24 cellular contexts compared by ENCODE assay signal in the genomic region with DNA sequence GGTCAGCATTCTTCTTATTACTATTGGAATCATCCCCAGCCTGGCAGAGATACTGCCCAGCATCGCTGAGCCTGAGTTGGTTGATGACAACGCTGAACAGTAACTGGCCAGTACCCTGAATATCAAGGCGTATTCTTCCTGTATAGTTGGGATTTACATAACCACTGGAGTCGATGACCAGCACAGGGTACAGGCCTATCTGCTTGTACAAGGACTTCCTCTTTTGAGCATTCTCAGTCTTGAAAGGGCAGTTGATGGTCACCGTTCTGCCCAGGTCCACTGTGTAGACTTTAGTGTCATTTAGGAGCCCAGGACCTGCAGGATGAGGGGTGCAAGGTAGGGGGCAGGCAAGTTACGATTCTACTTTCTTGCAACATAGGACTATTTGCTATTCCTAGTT. TPM values are rescaled to one million over a fixed set of nuclear protein-coding genes. Genes with fewer than 3 reads are reported as not detected.
"Had no signal": no experiment of that assay in that cellular context is flagged by ENCODE, and none has a peak within 500 bp of the region (broad histone marks: within the 10 kb centered on the region; RNA-seq: fewer than 3 reads in every experiment).

No MANE protein-coding gene starts in this region.

- H3K4me1 ChIP-seq: breast epithelium, psoas muscle had no signal

- H3K27me3 ChIP-seq: breast epithelium had no signal

- DNase-seq: activated CD4-positive, alpha-beta memory T cell treated with anti-CD3 and anti-CD28 coated beads, Interleukin-2, amount 10 ng/mL, durations not matched to agents 7 days and 5 days; activated CD4-positive, alpha-beta T cell treated with anti-CD3 and anti-CD28 coated beads for 36 hours; activated naive CD8-positive, alpha-beta T cell treated with anti-CD3 and anti-CD28 coated beads, Interleukin-2, amount 10 ng/mL, durations not matched to agents 7 days and 5 days; activated T-cell treated with anti-CD3 and anti-CD28 coated beads, Interleukin-2, amount 50 U/mL, for 48 hours; hypothalamus; kidney glomerular epithelial cell; occipital lobe; psoas muscle; stimulated activated CD4-positive, alpha-beta T cell treated with anti-CD3 and anti-CD28 coated beads, Interleukin-4, amount 100 ng/mL, for 1 hour; stimulated activated CD8-positive, alpha-beta memory T cell treated with anti-CD3 and anti-CD28 coated beads, Interleukin-4, amount 100 ng/mL, for 48 hours; T-helper 2 cell had no signal

- H3K4me1 Mint-ChIP-seq: activated CD4-positive, alpha-beta memory T cell treated with anti-CD3 and anti-CD28 coated beads, Interleukin-2, amount 10 ng/mL, durations not matched to agents 7 days and 5 days; nephron had no signal

- H3K9me3 ChIP-seq: breast epithelium, psoas muscle had no signal

- H3K27ac Mint-ChIP-seq: activated CD4-positive, alpha-beta memory T cell treated with anti-CD3 and anti-CD28 coated beads, Interleukin-2, amount 10 ng/mL, durations not matched to agents 7 days and 5 days; activated CD4-positive, alpha-beta T cell treated with anti-CD3 and anti-CD28 coated beads for 36 hours; activated naive CD8-positive, alpha-beta T cell treated with anti-CD3 and anti-CD28 coated beads, Interleukin-2, amount 10 ng/mL, durations not matched to agents 7 days and 5 days; nephron; stimulated activated naive CD8-positive, alpha-beta T cell treated with anti-CD3 and anti-CD28 coated beads, Interleukin-15, Interleukin-2, amounts not matched to agents 100 ng/mL and 50 ng/mL, for 24 hours had no signal

- H3K27ac ChIP-seq: breast epithelium, psoas muscle, VCaP had no signal

- ATAC-seq: activated CD4-positive, alpha-beta T cell treated with anti-CD3 and anti-CD28 coated beads for 36 hours; esophagus mucosa; psoas muscle had no signal

- H3K9me3 Mint-ChIP-seq: activated CD4-positive, alpha-beta memory T cell treated with anti-CD3 and anti-CD28 coated beads, Interleukin-2, amount 10 ng/mL, durations not matched to agents 7 days and 5 days; activated naive CD8-positive, alpha-beta T cell treated with anti-CD3 and anti-CD28 coated beads, Interleukin-2, amount 10 ng/mL, durations not matched to agents 7 days and 5 days; nephron; stimulated activated naive CD8-positive, alpha-beta T cell treated with anti-CD3 and anti-CD28 coated beads, Interleukin-15, Interleukin-2, amounts not matched to agents 100 ng/mL and 50 ng/mL, for 24 hours had no signal

- H3K36me3 Mint-ChIP-seq: activated naive CD8-positive, alpha-beta T cell treated with anti-CD3 and anti-CD28 coated beads, Interleukin-2, amount 10 ng/mL, durations not matched to agents 7 days and 5 days had no signal

- H3K27me3 Mint-ChIP-seq: activated CD4-positive, alpha-beta memory T cell treated with anti-CD3 and anti-CD28 coated beads, Interleukin-2, amount 10 ng/mL, durations not matched to agents 7 days and 5 days; activated CD4-positive, alpha-beta T cell treated with anti-CD3 and anti-CD28 coated beads for 36 hours; activated naive CD8-positive, alpha-beta T cell treated with anti-CD3 and anti-CD28 coated beads, Interleukin-2, amount 10 ng/mL, durations not matched to agents 7 days and 5 days; stimulated activated naive CD8-positive, alpha-beta T cell treated with anti-CD3 and anti-CD28 coated beads, Interleukin-15, Interleukin-2, amounts not matched to agents 100 ng/mL and 50 ng/mL, for 24 hours had no signal

- FAIRE-seq: endometrium had no signal

- H3K4me3 Mint-ChIP-seq: activated CD4-positive, alpha-beta memory T cell treated with anti-CD3 and anti-CD28 coated beads, Interleukin-2, amount 10 ng/mL, durations not matched to agents 7 days and 5 days; activated CD4-positive, alpha-beta T cell treated with anti-CD3 and anti-CD28 coated beads for 36 hours; activated naive CD8-positive, alpha-beta T cell treated with anti-CD3 and anti-CD28 coated beads, Interleukin-2, amount 10 ng/mL, durations not matched to agents 7 days and 5 days; nephron; stimulated activated naive CD8-positive, alpha-beta T cell treated with anti-CD3 and anti-CD28 coated beads, Interleukin-15, Interleukin-2, amounts not matched to agents 100 ng/mL and 50 ng/mL, for 24 hours had no signal

- H3K4me3 ChIP-seq: breast epithelium, psoas muscle had no signal

- H3K36me3 ChIP-seq: breast epithelium had no signal

RNA-seq across cellular contexts. Expression of a gene that starts 8.8 kb away (rescaled TPM):
- total RNA-seq: activated CD4-positive, alpha-beta memory T cell treated with anti-CD3 and anti-CD28 coated beads, Interleukin-2, amount 10 ng/mL, durations not matched to agents 7 days and 5 days; activated naive CD8-positive, alpha-beta T cell treated with anti-CD3 and anti-CD28 coated beads, Interleukin-2, amount 10 ng/mL, durations not matched to agents 7 days and 5 days; dermis microvascular lymphatic vessel endothelial cell; glomerular endothelial cell; lung microvascular endothelial cell; mononuclear cell; occipital lobe had no signal

RNA-seq across cellular contexts. Expression of a gene that starts 15.7 kb away (rescaled TPM):
- total RNA-seq: cerebellum, dermis microvascular lymphatic vessel endothelial cell, lung microvascular endothelial cell had no signal

RNA-seq across cellular contexts. Expression of a gene that starts 32.8 kb away (rescaled TPM):
- total RNA-seq: activated CD4-positive, alpha-beta memory T cell treated with anti-CD3 and anti-CD28 coated beads, Interleukin-2, amount 10 ng/mL, durations not matched to agents 7 days and 5 days; activated CD4-positive, alpha-beta T cell treated with anti-CD3 and anti-CD28 coated beads for 36 hours; breast epithelium; cerebellum; dermis microvascular lymphatic vessel endothelial cell; glomerular endothelial cell; lung microvascular endothelial cell; mononuclear cell; occipital lobe; psoas muscle; temporal lobe; urinary bladder had no signal
- polyA plus RNA-seq: psoas muscle, urinary bladder had no signal

RNA-seq across cellular contexts. Expression of a gene that starts 40.2 kb away (rescaled TPM):
- total RNA-seq: activated CD4-positive, alpha-beta memory T cell treated with anti-CD3 and anti-CD28 coated beads, Interleukin-2, amount 10 ng/mL, durations not matched to agents 7 days and 5 days; activated naive CD8-positive, alpha-beta T cell treated with anti-CD3 and anti-CD28 coated beads, Interleukin-2, amount 10 ng/mL, durations not matched to agents 7 days and 5 days; cerebellum; dermis microvascular lymphatic vessel endothelial cell; glomerular endothelial cell; lung microvascular endothelial cell; occipital lobe; temporal lobe; urinary bladder had no signal
